Comparison of ENCODE assay signal across 8 cellular contexts in the genomic region with DNA sequence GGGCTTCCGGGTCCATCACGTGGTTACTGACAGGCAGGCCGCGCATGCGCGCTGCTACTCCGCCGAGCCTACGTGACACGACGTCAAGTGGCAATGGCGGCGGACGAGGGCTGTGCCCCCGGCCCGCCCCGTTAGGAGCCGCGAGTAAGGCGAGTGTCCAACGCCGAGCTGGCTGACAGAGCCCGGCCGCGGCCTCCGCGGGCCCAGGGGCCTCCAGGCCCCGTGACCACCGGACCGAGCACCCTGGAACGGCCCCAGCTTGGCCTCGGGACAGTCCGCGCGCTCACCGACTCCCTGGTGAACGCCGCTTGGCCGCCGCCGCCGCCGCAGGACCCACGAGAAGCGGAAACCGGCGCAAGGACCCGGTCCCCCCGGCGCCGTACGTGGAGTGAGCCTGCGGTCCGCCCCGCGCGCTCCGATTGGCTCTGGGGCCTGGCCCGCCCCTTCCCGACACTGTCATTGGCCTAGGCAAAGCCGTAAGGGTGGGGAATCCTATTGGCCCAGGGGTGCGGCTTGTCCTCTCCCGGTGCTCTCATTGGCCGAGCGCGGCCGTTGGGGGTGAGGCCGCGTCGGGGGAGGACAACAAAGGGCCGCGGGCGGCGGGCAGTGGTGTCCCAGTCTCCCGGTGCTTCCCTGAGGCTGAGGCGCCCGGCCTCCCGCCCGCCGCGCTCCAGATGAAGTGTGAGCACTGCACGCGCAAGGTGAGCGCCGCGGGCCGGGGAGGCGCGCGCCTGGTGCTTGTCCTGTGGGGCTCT. TPM values are rescaled to one million over a fixed set of nuclear protein-coding genes. Genes with fewer than 3 reads are reported as not detected.
DNase-seq lines count a peak whose midpoint lies in the region; ATAC-seq and TF ChIP-seq lines count a peak whose summit lies in the region.

A gene (plus strand): TSS at position 612 of the 755 bp plus-strand sequence. CDS start 63 bp downstream, at position 675.

- CTCF ChIA-PET in GM10248 (lab: Yijun Ruan, JAX): no interaction called here

- H3K9me3 ChIP-seq in thymus (ENCODE audit: control insufficient read depth): no peaks in the 10 kb centered on the region

- peaks cover 27% of the 10 kb centered on the region for H3K4me1 Mint-ChIP-seq in activated naive CD8-positive, alpha-beta T cell (ENCODE audit: low read depth)
- H3K4me1 Mint-ChIP-seq in glutamatergic neuron (ENCODE audit: low read depth, unreplicated experiment) (peaks cover 9% of the 10 kb centered on the region), osteocyte (ENCODE audit: unreplicated experiment) (peaks cover 16% of the 10 kb centered on the region)

- H3K27me3 ChIP-seq in thymus (ENCODE audit: control insufficient read depth, insufficient read depth): no peaks in the 10 kb centered on the region

- H3K27ac ChIP-seq in thymus (ENCODE audit: low read depth): peak within 1 kb of the TSS; percentile 100

- under 1% methylated on average over 90 of the region's 90 CpGs for WGBS in thymus

- H3K36me3 Mint-ChIP-seq in activated naive CD8-positive, alpha-beta T cell: no peaks in the 10 kb centered on the region
- H3K36me3 Mint-ChIP-seq in glutamatergic neuron (ENCODE audit: unreplicated experiment) (no peaks in the 10 kb centered on the region), osteocyte (ENCODE audit: unreplicated experiment) (peaks cover 18% of the 10 kb centered on the region)

- TF ChIP-seq CTCF in GM10248 (IDR thresholded peaks at IDR 0.05; ENCODE audit: control extremely low read depth, extremely low read depth, low read depth, missing control alignments) (no peak), glutamatergic neuron (IDR thresholded peaks at IDR 0.05; ENCODE audit: partially characterized antibody, unreplicated experiment) (no peak), osteocyte (IDR thresholded peaks at IDR 0.05) (no peak)

- no peaks in the 10 kb centered on the region for H3K9me3 Mint-ChIP-seq in activated naive CD8-positive, alpha-beta T cell (ENCODE audit: low read depth)
- peaks cover 11% of the 10 kb centered on the region for H3K9me3 Mint-ChIP-seq in glutamatergic neuron (ENCODE audit: unreplicated experiment)
- no peaks in the 10 kb centered on the region for H3K9me3 Mint-ChIP-seq in osteocyte (ENCODE audit: unreplicated experiment)

- ATAC-seq in HG02623 (IDR thresholded peaks at IDR 0.05; ENCODE audit: unreplicated experiment): peak; percentile 91

- POLR2A ChIA-PET in GM10248 (lab: Yijun Ruan, JAX): interaction anchor here (0.6 to 1.4 kb wide), 3 partner anchors 9 to 61 kb away, joined by 3 to 5 read pairs (median 5); a partner anchor contains a TSS

- H3K27ac Mint-ChIP-seq in activated naive CD8-positive, alpha-beta T cell: peak within 1 kb of the TSS; percentile 95
- H3K27ac Mint-ChIP-seq in glutamatergic neuron (ENCODE audit: unreplicated experiment) (peak within 1 kb of the TSS; percentile 98), osteocyte (ENCODE audit: unreplicated experiment) (peak within 1 kb of the TSS; percentile 96)

- H3K36me3 ChIP-seq in thymus (ENCODE audit: control insufficient read depth, insufficient read depth): peaks cover 33% of the 10 kb centered on the region

- peak within 1 kb of the TSS; percentile 74 for H3K4me3 ChIP-seq in thymus (ENCODE audit: low read length)

- H3K27me3 Mint-ChIP-seq in activated naive CD8-positive, alpha-beta T cell: no peaks in the 10 kb centered on the region
- H3K27me3 Mint-ChIP-seq in glutamatergic neuron (ENCODE audit: unreplicated experiment) (peaks cover 3% of the 10 kb centered on the region), osteocyte (ENCODE audit: unreplicated experiment) (no peaks in the 10 kb centered on the region)

- peak within 1 kb of the TSS; percentile 89 for H3K4me3 Mint-ChIP-seq in activated naive CD8-positive, alpha-beta T cell
- H3K4me3 Mint-ChIP-seq in glutamatergic neuron (ENCODE audit: unreplicated experiment) (peak within 1 kb of the TSS; percentile 98), osteocyte (ENCODE audit: unreplicated experiment) (peak within 1 kb of the TSS; percentile 92)

- peaks cover 14% of the 10 kb centered on the region for H3K4me1 ChIP-seq in thymus (ENCODE audit: control insufficient read depth, insufficient read depth, low read length)

- peak; percentile 98 for DNase-seq in GM10248 (ENCODE audit: extremely low spot score)
- peak; percentile 98 for DNase-seq in NCI-H1105 (lab: John Stamatoyannopoulos, UW)
- DNase-seq in SKM-1 treated with dmso at 0.1 percent for 144 hours (lab: John Stamatoyannopoulos, UW; ENCODE audit: unreplicated experiment): peak; percentile 98
- DNase-seq in glutamatergic neuron: peak; percentile 97
- peak; percentile 99 for DNase-seq in osteocyte (ENCODE audit: extremely low spot score, unreplicated experiment)

RNA-seq across cellular contexts. Expression of the gene that starts here (rescaled TPM):
- 177 TPM for total RNA-seq in glutamatergic neuron (ENCODE audit: unreplicated experiment)
- 65.7 and 72.8 TPM in 2 replicates for total RNA-seq in osteocyte
- 137 TPM for polyA plus RNA-seq in thymus

Comparison
In these comparisons a context has a peak if more than half of its experiments do, and no peak if none do; other contexts are left out.
1. Peak in every context shown above with its lines: DNase-seq, ATAC-seq, H3K4me3 ChIP-seq and H3K27ac ChIP-seq.